In genomic region chr5:22678886-22679285, GRCh38 we compare ENCODE assay signal across 14 cellular contexts.
DNase-seq lines count a peak whose midpoint lies in the region; ATAC-seq and TF ChIP-seq lines count a peak whose summit lies in the region.
"Had no signal": no experiment of that assay in that cellular context is flagged by ENCODE, and none has a peak within 500 bp of the region (broad histone marks: within the 10 kb centered on the region; RNA-seq: fewer than 3 reads in every experiment).

No MANE protein-coding gene starts in this region.

- WGBS in suprapubic skin = 33% methylated on average over 3 of the region's 3 CpGs

- H3K36me3 ChIP-seq in RWPE2 (ENCODE audit: low read depth) = no peaks in the 10 kb centered on the region
- no peaks in the 10 kb centered on the region for H3K36me3 ChIP-seq in suprapubic skin
- H3K36me3 ChIP-seq: BLaER1, HAP-1 had no signal

- TF ChIP-seq POLR2A in suprapubic skin (IDR thresholded peaks at IDR 0.05) = no peak

- no peaks in the 10 kb centered on the region for H3K27me3 ChIP-seq in RWPE2 (ENCODE audit: insufficient read depth, poor library complexity, severe bottlenecking)
- H3K27me3 ChIP-seq in suprapubic skin = no peaks in the 10 kb centered on the region
- H3K27me3 ChIP-seq: BLaER1 had no signal

- TF ChIP-seq CTCF in RWPE2 (IDR thresholded peaks at IDR 0.05; ENCODE audit: poor library complexity, severe bottlenecking) (no peak), suprapubic skin (IDR thresholded peaks at IDR 0.05) (no peak)

- TF ChIP-seq EP300 in suprapubic skin (IDR thresholded peaks at IDR 0.05) = no peak

- peak; percentile 10 to 47 for DNase-seq in NCI-H2081 (lab: John Stamatoyannopoulos, UW)
- no peak for DNase-seq in NCI-H2081 treated with DMSO at 0.1 percent for 48 hours (lab: John Stamatoyannopoulos, UW)
- peak; percentile 54 for DNase-seq in NCI-H1417 treated with DMSO at 0.1 percent for 48 hours (lab: John Stamatoyannopoulos, UW)
- DNase-seq in RWPE2 (ENCODE audit: low spot score) = no peak
- peak; percentile 2 for DNase-seq in epithelial cell of prostate (ENCODE audit: low read depth, low spot score)
- no peak for DNase-seq in suprapubic skin (ENCODE audit: low spot score in 2 of 2)
- DNase-seq in mucosa of gallbladder (ENCODE audit: low spot score) = no peak
- DNase-seq: CD8-positive, alpha-beta memory T cell; DMS 273 treated with DMSO at 0.1 percent for 48 hours; HFFc6 had no signal

- peaks cover 4% of the 10 kb centered on the region for H3K4me1 ChIP-seq in RWPE2 (ENCODE audit: insufficient read depth, poor library complexity, severe bottlenecking)
- H3K4me1 ChIP-seq in suprapubic skin = no peaks in the 10 kb centered on the region
- H3K4me1 ChIP-seq: BLaER1, HAP-1 had no signal

- H3K9me3 ChIP-seq in RWPE2 (ENCODE audit: severe bottlenecking) = no peaks in the 10 kb centered on the region
- no peaks in the 10 kb centered on the region for H3K9me3 ChIP-seq in suprapubic skin
- H3K9me3 ChIP-seq: BLaER1, HAP-1 had no signal

- H3K4me3 ChIP-seq in RWPE2 (ENCODE audit: severe bottlenecking) (no peak overlapping the region), suprapubic skin (no peak overlapping the region)
- H3K4me3 ChIP-seq: BLaER1, HAP-1 had no signal

- ATAC-seq in RWPE2 (ENCODE audit: low read depth) (peak; percentile 36; the same call in 1 of the 3 replicates), HG03432 (IDR thresholded peaks at IDR 0.05; ENCODE audit: unreplicated experiment) (no peak)

- H3K27ac ChIP-seq in RWPE2 (ENCODE audit: poor library complexity, severe bottlenecking) (no peak overlapping the region), epithelial cell of prostate (no peak overlapping the region), suprapubic skin (no peak overlapping the region)
- H3K27ac ChIP-seq: 22Rv1, BLaER1 had no signal

Comparison
In these comparisons a context has a peak if more than half of its experiments do, and no peak if none do; other contexts are left out.
1. DNase-seq: peak in NCI-H2081 (2 of 2), NCI-H1417 treated with DMSO at 0.1 percent for 48 hours (single experiment) and epithelial cell of prostate (single experiment); none in NCI-H2081 treated with DMSO at 0.1 percent for 48 hours (single experiment), RWPE2 (single experiment), suprapubic skin (0 of 2) and mucosa of gallbladder (single experiment).